20 cellular contexts compared by ENCODE assay signal in the genomic region with DNA sequence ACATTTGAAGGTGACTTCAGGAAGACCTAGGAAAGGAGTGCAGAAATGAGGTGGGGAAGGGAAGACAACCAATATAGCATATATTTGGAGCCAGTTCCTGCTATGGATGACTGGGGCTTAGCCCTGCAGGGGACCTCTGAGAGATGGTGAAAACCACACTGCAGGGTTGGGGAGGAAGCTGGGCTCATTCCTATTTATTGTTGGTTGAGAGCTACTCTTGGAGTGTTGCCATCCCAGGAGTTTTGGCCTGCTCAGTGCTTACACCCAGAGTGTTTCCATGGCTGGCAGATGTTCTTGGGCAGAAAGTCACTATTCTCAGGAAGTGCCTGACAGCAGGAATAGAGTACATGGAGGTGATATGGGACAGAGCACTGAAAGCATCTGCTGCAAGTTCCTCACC.
"Had no signal": no experiment of that assay in that cellular context is flagged by ENCODE, and none has a peak within 500 bp of the region (broad histone marks: within the 10 kb centered on the region; RNA-seq: fewer than 3 reads in every experiment).

No MANE protein-coding gene starts in this region.

- H3K4me3 ChIP-seq: lung, psoas muscle, sigmoid colon, spleen, thoracic aorta had no signal

- H3K9me3 Mint-ChIP-seq: activated CD4-positive, alpha-beta T cell treated with anti-CD3 and anti-CD28 coated beads, Interleukin-2, amount 10 ng/mL, durations not matched to agents 7 days and 5 days; effector memory CD8-positive, alpha-beta T cell; neural crest cell; T-helper 2 cell treated with Interferon-gamma antibody and Interleukin-4, amounts not matched to agents 5 μg/mL and 100 μg/mL, for 36 hours had no signal

- H3K36me3 Mint-ChIP-seq: activated naive CD8-positive, alpha-beta T cell had no signal

- H3K4me3 Mint-ChIP-seq: activated CD4-positive, alpha-beta T cell treated with anti-CD3 and anti-CD28 coated beads, Interleukin-2, amount 10 ng/mL, durations not matched to agents 7 days and 5 days; activated naive CD8-positive, alpha-beta T cell; effector memory CD8-positive, alpha-beta T cell; neural crest cell; T-helper 2 cell treated with Interferon-gamma antibody and Interleukin-4, amounts not matched to agents 5 μg/mL and 100 μg/mL, for 36 hours had no signal

- H3K36me3 ChIP-seq: brain microvascular endothelial cell, sigmoid colon, spleen, thoracic aorta had no signal

- H3K27ac Mint-ChIP-seq: activated CD4-positive, alpha-beta T cell treated with anti-CD3 and anti-CD28 coated beads, Interleukin-2, amount 10 ng/mL, durations not matched to agents 7 days and 5 days; activated naive CD8-positive, alpha-beta T cell; effector memory CD8-positive, alpha-beta T cell; T-helper 2 cell treated with Interferon-gamma antibody and Interleukin-4, amounts not matched to agents 5 μg/mL and 100 μg/mL, for 36 hours had no signal

- H3K27me3 Mint-ChIP-seq: activated CD4-positive, alpha-beta T cell treated with anti-CD3 and anti-CD28 coated beads, Interleukin-2, amount 10 ng/mL, durations not matched to agents 7 days and 5 days had no signal

- H3K4me1 Mint-ChIP-seq: activated CD4-positive, alpha-beta T cell treated with anti-CD3 and anti-CD28 coated beads, Interleukin-2, amount 10 ng/mL, durations not matched to agents 7 days and 5 days; neural crest cell had no signal

- ATAC-seq: effector memory CD8-positive, alpha-beta T cell; left colon; psoas muscle had no signal

- H3K9me3 ChIP-seq: psoas muscle, spleen, thoracic aorta had no signal

- DNase-seq: activated CD4-positive, alpha-beta T cell treated with anti-CD3 and anti-CD28 coated beads, Interleukin-2, amount 10 ng/mL, durations not matched to agents 7 days and 5 days; activated CD8-positive, alpha-beta memory T cell treated with anti-CD3 and anti-CD28 coated beads for 24 hours; activated gamma-delta T cell treated with Interleukin-2 at 50 U/mL for 16 hours; amniotic stem cell; brain microvascular endothelial cell; cerebellar nuclear complex; dermis blood vessel endothelial cell; effector memory CD8-positive, alpha-beta T cell; foreskin melanocyte; head of caudate nucleus; left colon; psoas muscle; sigmoid colon; spleen; stimulated activated CD4-positive, alpha-beta T cell treated with anti-CD3 and anti-CD28 coated beads, Interleukin-2, amount 100 ng/mL, for 24 hours had no signal

- H3K27ac ChIP-seq: brain microvascular endothelial cell, psoas muscle, sigmoid colon, spleen, thoracic aorta had no signal
